ENCODE assay signal across 8 cellular contexts in genomic region chr7:32732767-32733166, GRCh38.
DNase-seq lines count a peak whose midpoint lies in the region; ATAC-seq, FAIRE-seq and TF ChIP-seq lines count a peak whose summit lies in the region.
"Not testable (repeated sequence)": the region's sequence is repeated elsewhere in the genome, so short reads cannot be mapped to it uniquely, and the experiment has no call there.

No MANE protein-coding gene starts in this region.

- H3K27me3 ChIP-seq in MM.1S (replicated peaks; ENCODE audit: insufficient read depth, low read length); Panc1 (ENCODE audit: control insufficient read depth, insufficient read depth, low read length); mesendoderm (ENCODE audit: insufficient read depth, low read length, poor library complexity): not testable (repeated sequence)

- BruUV-seq in Calu3 (replicated peaks; lab: Mats Ljungman, UMichigan); Panc1 (replicated peaks; lab: Mats Ljungman, UMichigan): not testable (repeated sequence)

- peak overlapping the region; percentile 11 for H3K27ac Mint-ChIP-seq in Calu3 (ENCODE audit: unreplicated experiment)
- not testable (repeated sequence) for H3K27ac Mint-ChIP-seq in activated T-helper 17 cell treated with anti-CD3 and anti-CD28 coated beads, Interleukin-2, amount 50 U/mL, for 72 hours
- peak overlapping the region; percentile 10 for H3K27ac Mint-ChIP-seq in type B pancreatic cell

- not testable (repeated sequence) for H2AFZ ChIP-seq in MM.1S (ENCODE audit: low read length)

- not testable (repeated sequence) for H2AK5ac ChIP-seq in mesendoderm (ENCODE audit: low read length)

- not testable (repeated sequence) for H3K79me1 ChIP-seq in mesendoderm (ENCODE audit: low read length)

- not testable (repeated sequence) for H2BK5ac ChIP-seq in mesendoderm (ENCODE audit: low read length)

- not testable (repeated sequence) for H2BK15ac ChIP-seq in mesendoderm (replicated peaks; ENCODE audit: low read depth)

- H3K36me3 ChIP-seq in MM.1S (replicated peaks; ENCODE audit: insufficient read depth, low read length); Panc1 (ENCODE audit: control insufficient read depth, insufficient read depth, low read length); mesendoderm (ENCODE audit: control insufficient read depth, insufficient read depth, low read length): not testable (repeated sequence)

- peak; percentile 11 for FAIRE-seq in H54 (lab: Jason Lieb, UNC)

- DNase-seq in Calu3; H54 (ENCODE audit: insufficient read length, low spot score); Panc1 (ENCODE audit: low read depth, low spot score); type B pancreatic cell (ENCODE audit: extremely low spot score, unreplicated experiment): not testable (repeated sequence)
- DNase-seq in MM.1S (peak; percentile 30), erythroblast (lab: John Stamatoyannopoulos, UW) (peak; percentile 7 to 17), mesendoderm (peak; percentile 21)

- CTCF ChIA-PET in Calu3 (lab: Charles Lee); Panc1 (lab: Charles Lee): not testable (repeated sequence)

- H3K27me3 Mint-ChIP-seq in Calu3 (ENCODE audit: unreplicated experiment); activated T-helper 17 cell treated with anti-CD3 and anti-CD28 coated beads, Interleukin-2, amount 50 U/mL, for 72 hours; type B pancreatic cell: not testable (repeated sequence)

- WGBS in mesendoderm (ENCODE audit: extremely low coverage, insufficient coverage, low lambda C conversion rate): no CpG with 5 or more reads among the region's 4 CpGs

- TF ChIP-seq POLR2A in H54 (IDR thresholded peaks at IDR 0.05; ENCODE audit: low read depth, low read length); erythroblast (IDR thresholded peaks at IDR 0.05; ENCODE audit: low read length): not testable (repeated sequence)

- intact Hi-C loops in Calu3 (cut with micrococcal nuclease; ENCODE audit: unreplicated experiment): loop anchor here (5.0 kb wide), 1 partner anchor 310 kb away; no protein-coding TSS in a partner anchor
- intact Hi-C loops in Panc1 (cut with micrococcal nuclease; ENCODE audit: unreplicated experiment): not testable (repeated sequence)

- not testable (repeated sequence) for H3K4ac ChIP-seq in mesendoderm (ENCODE audit: low read depth, low read length)

- H3K9me3 ChIP-seq in MM.1S (replicated peaks; ENCODE audit: insufficient read depth, low read length); Panc1 (ENCODE audit: control insufficient read depth, insufficient read depth, low read depth, low read length): not testable (repeated sequence)

- H4K20me1 ChIP-seq in MM.1S (ENCODE audit: insufficient read depth, low read length): not testable (repeated sequence)

- not testable (repeated sequence) for H3K56ac ChIP-seq in mesendoderm (ENCODE audit: low read length)

- not testable (repeated sequence) for H3K4me3 ChIP-seq in MM.1S (ENCODE audit: low read length); Panc1 (ENCODE audit: low read depth in 2 of 2, low read length in 2 of 2); mesendoderm (ENCODE audit: low read length)

- H3K36me3 Mint-ChIP-seq in Calu3 (ENCODE audit: insufficient read depth, unreplicated experiment): peaks cover 37% of the 10 kb centered on the region
- not testable (repeated sequence) for H3K36me3 Mint-ChIP-seq in activated T-helper 17 cell treated with anti-CD3 and anti-CD28 coated beads, Interleukin-2, amount 50 U/mL, for 72 hours (ENCODE audit: low read depth); type B pancreatic cell

- H3K27ac ChIP-seq in MM.1S (ENCODE audit: low read length) (peak overlapping the region; percentile 71; the same call in 1 of the 2 replicates), Panc1 (ENCODE audit: low read length) (peak overlapping the region; percentile 35; the same call in 1 of the 2 replicates)
- not testable (repeated sequence) for H3K27ac ChIP-seq in mesendoderm (ENCODE audit: low read depth, low read length)

- H3K4me1 ChIP-seq in MM.1S (ENCODE audit: low read length); mesendoderm (ENCODE audit: control insufficient read depth, low read depth, low read length): not testable (repeated sequence)
- peaks cover 12% of the 10 kb centered on the region; the same call in 1 of the 2 replicates for H3K4me1 ChIP-seq in Panc1 (ENCODE audit: control insufficient read depth, insufficient read depth, low read length)

- H4K8ac ChIP-seq in mesendoderm (ENCODE audit: low read depth, low read length): not testable (repeated sequence)

- H3K4me3 Mint-ChIP-seq in Calu3 (ENCODE audit: low read depth, unreplicated experiment): peak overlapping the region; percentile 81
- not testable (repeated sequence) for H3K4me3 Mint-ChIP-seq in activated T-helper 17 cell treated with anti-CD3 and anti-CD28 coated beads, Interleukin-2, amount 50 U/mL, for 72 hours; type B pancreatic cell

- POLR2A ChIA-PET in Panc1 (lab: Charles Lee): not testable (repeated sequence)

- peaks cover 12% of the 10 kb centered on the region for H3F3A ChIP-seq in MM.1S (ENCODE audit: insufficient read depth, low read length)

- in situ Hi-C loops in Panc1 (cut with HindIII; ENCODE audit: low pct_unique_long_range_greater_than_20kb, low sequenced_read_pairs): not testable (repeated sequence)

- H3K18ac ChIP-seq in mesendoderm (ENCODE audit: low read length): not testable (repeated sequence)

- H3K4me2 ChIP-seq in MM.1S (ENCODE audit: low read depth, low read length): peak overlapping the region; percentile 49
- H3K4me2 ChIP-seq in mesendoderm (ENCODE audit: low read length): not testable (repeated sequence)

- not testable (repeated sequence) for H3K9ac ChIP-seq in MM.1S (ENCODE audit: low read length); mesendoderm (ENCODE audit: low read length)

- not testable (repeated sequence) for H2BK120ac ChIP-seq in mesendoderm (ENCODE audit: low read depth, low read length)

- not testable (repeated sequence) for H3K9me3 Mint-ChIP-seq in Calu3 (ENCODE audit: low read depth, unreplicated experiment); activated T-helper 17 cell treated with anti-CD3 and anti-CD28 coated beads, Interleukin-2, amount 50 U/mL, for 72 hours; type B pancreatic cell

- not testable (repeated sequence) for H3K9me2 ChIP-seq in MM.1S (replicated peaks; ENCODE audit: insufficient read depth, low read length)

- not testable (repeated sequence) for TF ChIP-seq CTCF in Calu3 (IDR thresholded peaks at IDR 0.05; ENCODE audit: unreplicated experiment); MM.1S (IDR thresholded peaks at IDR 0.05; ENCODE audit: low read length); Panc1 (IDR thresholded peaks at IDR 0.05); type B pancreatic cell (conservative IDR thresholded peaks at IDR 0.05)

- not testable (repeated sequence) for ATAC-seq in Panc1
- ATAC-seq in activated T-helper 17 cell treated with anti-CD3 and anti-CD28 coated beads, Interleukin-2, amount 50 U/mL, for 72 hours (replicated peaks): peak; percentile 49

- H3K79me2 ChIP-seq in MM.1S (ENCODE audit: low read length): peaks cover 46% of the 10 kb centered on the region
- not testable (repeated sequence) for H3K79me2 ChIP-seq in mesendoderm (ENCODE audit: control insufficient read depth, insufficient read depth, low read length)

- H3K23ac ChIP-seq in mesendoderm (ENCODE audit: low read length): not testable (repeated sequence)

- H3K4me1 Mint-ChIP-seq in Calu3 (ENCODE audit: low read depth, unreplicated experiment): peaks cover 42% of the 10 kb centered on the region
- not testable (repeated sequence) for H3K4me1 Mint-ChIP-seq in activated T-helper 17 cell treated with anti-CD3 and anti-CD28 coated beads, Interleukin-2, amount 50 U/mL, for 72 hours; type B pancreatic cell (ENCODE audit: unreplicated experiment)

- H4K5ac ChIP-seq in mesendoderm (ENCODE audit: low read length): not testable (repeated sequence)
